11 cellular contexts compared by ENCODE assay signal in genomic region chr12:129615001-129615400, GRCh38.
"Had no signal": no experiment of that assay in that cellular context is flagged by ENCODE, and none has a peak within 500 bp of the region (broad histone marks: within the 10 kb centered on the region; RNA-seq: fewer than 3 reads in every experiment).

No MANE protein-coding gene starts in this region.

- H3K4me1 ChIP-seq: sigmoid colon, testis, upper lobe of right lung had no signal

- DNase-seq: activated CD4-positive, alpha-beta memory T cell treated with anti-CD3 and anti-CD28 coated beads, Interleukin-2, amount 10 ng/mL, durations not matched to agents 7 days and 5 days; activated CD8-positive, alpha-beta memory T cell treated with anti-CD3 and anti-CD28 coated beads, Interleukin-2, amount 50 U/mL, for 4 hours; endodermal cell; left colon; sigmoid colon; stimulated activated CD4-positive, alpha-beta T cell treated with anti-CD3 and anti-CD28 coated beads, Interleukin-4, amount 100 ng/mL, for 24 hours; stimulated activated naive CD8-positive, alpha-beta T cell treated with anti-CD3 and anti-CD28 coated beads, Interleukin-15, amount 100 ng/mL, for 72 hours; upper lobe of right lung had no signal

- H3K9me3 ChIP-seq: testis, upper lobe of right lung had no signal

- ATAC-seq: activated CD4-positive, CD25-positive, alpha-beta regulatory T cell treated with anti-CD3 and anti-CD28 coated beads, Interleukin-2, amount 50 U/mL, for 24 hours; left colon; mucosa of descending colon; stimulated activated naive CD8-positive, alpha-beta T cell treated with anti-CD3 and anti-CD28 coated beads, Interleukin-15, amount 100 ng/mL, for 72 hours; upper lobe of right lung had no signal

- H3K4me3 ChIP-seq: mucosa of descending colon, sigmoid colon, testis, upper lobe of right lung had no signal

- H3K36me3 ChIP-seq: sigmoid colon, upper lobe of right lung had no signal

- H3K27me3 ChIP-seq: sigmoid colon, testis, upper lobe of right lung had no signal

- H3K27ac ChIP-seq: sigmoid colon, testis, upper lobe of right lung had no signal
